ENCODE assay signal across 9 cellular contexts in the genomic region with DNA sequence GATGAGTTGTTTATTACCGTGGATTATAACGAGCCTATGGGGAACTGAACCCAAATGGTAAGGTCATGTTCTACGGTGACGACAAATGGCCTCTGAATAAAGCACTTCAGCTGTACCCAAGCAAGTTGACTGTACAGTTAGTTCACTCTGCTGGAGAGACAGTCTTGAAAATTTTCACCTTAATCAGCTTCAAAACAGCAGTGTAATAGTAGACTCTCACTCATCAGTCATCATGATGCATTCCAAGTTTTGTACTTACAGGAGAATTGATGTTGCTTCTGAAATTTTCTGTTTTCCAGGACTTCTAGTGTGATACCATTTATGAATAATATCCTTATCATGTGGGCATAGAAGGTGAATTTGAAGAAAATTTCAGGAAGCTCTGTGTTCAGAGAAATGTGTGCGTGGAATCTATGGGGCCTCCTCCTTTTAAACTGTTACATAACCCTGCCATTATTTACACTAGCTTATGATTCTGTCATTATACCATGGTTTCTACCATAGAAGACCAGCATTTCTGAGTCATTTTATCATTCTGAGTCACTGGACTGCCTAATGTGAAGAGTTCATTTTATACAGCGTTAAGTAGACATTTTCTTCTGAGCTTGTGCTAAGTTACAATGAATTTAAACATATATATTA.
DNase-seq lines count a peak whose midpoint lies in the region; ATAC-seq and TF ChIP-seq lines count a peak whose summit lies in the region.
"Had no signal": no experiment of that assay in that cellular context is flagged by ENCODE, and none has a peak within 500 bp of the region (broad histone marks: within the 10 kb centered on the region; RNA-seq: fewer than 3 reads in every experiment).

No MANE protein-coding gene starts in this region.

- no peak for ATAC-seq in HG02938 (IDR thresholded peaks at IDR 0.05; ENCODE audit: unreplicated experiment)

- H3K4me1 Mint-ChIP-seq in mesothelial cell of epicardium = peaks cover 14% of the 10 kb centered on the region

- in situ Hi-C loops in astrocyte of the cerebellum (cut with HindIII; ENCODE audit: low sequenced_read_pairs) = no loop called here

- no peaks in the 10 kb centered on the region for H3K27me3 Mint-ChIP-seq in mesothelial cell of epicardium (ENCODE audit: low read depth)

- TF ChIP-seq CTCF in astrocyte of the cerebellum (IDR thresholded peaks at IDR 0.05; ENCODE audit: low read depth, low read length, missing control alignments) = no peak
- TF ChIP-seq CTCF in mesothelial cell of epicardium (IDR thresholded peaks at IDR 0.05; ENCODE audit: unreplicated experiment) = no peak

- H3K4me3 ChIP-seq in astrocyte of the cerebellum (ENCODE audit: low read depth, low read length) = no peak overlapping the region
- H3K4me3 ChIP-seq: spleen had no signal

- DNase-seq in Daoy (ENCODE audit: low read depth) = peak; percentile 43
- peak; percentile 83 for DNase-seq in HT1080 (ENCODE audit: low read depth)
- DNase-seq in astrocyte of the cerebellum (ENCODE audit: low read depth) = peak; percentile 53
- DNase-seq in mesothelial cell of epicardium (ENCODE audit: low spot score in 2 of 2, unreplicated experiment in 2 of 2) = no peak
- DNase-seq in LoVo (ENCODE audit: low spot score) = no peak
- no peak for DNase-seq in SKM-1 (lab: John Stamatoyannopoulos, UW; ENCODE audit: unreplicated experiment)
- DNase-seq in SHP77 (lab: John Stamatoyannopoulos, UW) = no peak
- DNase-seq: spleen had no signal

- no peaks in the 10 kb centered on the region for H3K9me3 Mint-ChIP-seq in mesothelial cell of epicardium

- no peaks in the 10 kb centered on the region for H3K36me3 Mint-ChIP-seq in mesothelial cell of epicardium

- H3K4me3 Mint-ChIP-seq in mesothelial cell of epicardium = no peak overlapping the region

- peak overlapping the region; percentile 41 for H3K27ac Mint-ChIP-seq in mesothelial cell of epicardium

Comparison
In these comparisons a context has a peak if more than half of its experiments do, and no peak if none do; other contexts are left out.
1. DNase-seq: peak in Daoy (single experiment), HT1080 (single experiment) and astrocyte of the cerebellum (single experiment); none in mesothelial cell of epicardium (0 of 2), LoVo (single experiment), SKM-1 (single experiment) and SHP77 (0 of 2).